ENCODE assay signal across 1 cellular context in genomic region chr15:78944669-78945407, GRCh38.
TF ChIP-seq lines count a peak whose summit lies in the region.

Gene CTSH (minus strand): TSS chr15:78945046. CDS start chr15:78944981, 65 bp downstream.

TF ChIP-seq in K562, 482 proteins besides CTCF, POLR2A, EP300 and RAD21 (continued from another document and continues in another):
- TF ChIP-seq LARP7 (IDR thresholded peaks at IDR 0.05) (no peak), HOMEZ (CRISPR knock-in tag; IDR thresholded peaks at IDR 0.05) (no peak), MTF1 (CRISPR knock-in tag; IDR thresholded peaks at IDR 0.05; ENCODE audit: borderline replicate concordance) (no peak), THAP12 (CRISPR knock-in tag; IDR thresholded peaks at IDR 0.05) (no peak), ETV1 (tag; conservative IDR thresholded peaks at IDR 0.05; ENCODE audit: low read depth) (no peak), MEIS2 (IDR thresholded peaks at IDR 0.05; ENCODE audit: partially characterized antibody) (no peak), GATAD2A (IDR thresholded peaks at IDR 0.05) (no peak; the same call in 1 of the 2 replicates), HDGF (IDR thresholded peaks at IDR 0.05) (no peak), NFRKB (IDR thresholded peaks at IDR 0.05; ENCODE audit: low read depth) (no peak), ZNF655 (CRISPR knock-in tag; IDR thresholded peaks at IDR 0.05) (no peak), ZBTB17 (CRISPR knock-in tag; IDR thresholded peaks at IDR 0.05) (no peak), SMAD2 (IDR thresholded peaks at IDR 0.05; ENCODE audit: low read depth, low read length) (no peak), JUND (IDR thresholded peaks at IDR 0.05; ENCODE audit: borderline replicate concordance, low read depth, low read length) (no peak), JUND (tag; IDR thresholded peaks at IDR 0.05; ENCODE audit: borderline replicate concordance, low read depth, low read length) (no peak), SAP30 (IDR thresholded peaks at IDR 0.05; ENCODE audit: borderline replicate concordance, insufficient read depth, low read depth, low read length, poor library complexity, severe bottlenecking) (no peak), ZNF512 (tag; IDR thresholded peaks at IDR 0.05) (no peak), SMAD4 (CRISPR knock-in tag; conservative IDR thresholded peaks at IDR 0.05) (peak; percentile 64; the same call in 1 of the 2 replicates), MAFK (IDR thresholded peaks at IDR 0.05; ENCODE audit: low read length) (no peak), IRF2 (CRISPR knock-in tag; IDR thresholded peaks at IDR 0.05) (no peak), CREBBP (IDR thresholded peaks at IDR 0.05; ENCODE audit: low read depth, low read length) (no peak), SIX5 (IDR thresholded peaks at IDR 0.05; ENCODE audit: borderline replicate concordance in 1 of 2, insufficient read depth in 1 of 2, low read depth in 1 of 2, low read length in 2 of 2) (no peak), ZNF395 (CRISPR knock-in tag; IDR thresholded peaks at IDR 0.05) (no peak), MED1 (CRISPR knock-in tag; IDR thresholded peaks at IDR 0.05; ENCODE audit: borderline replicate concordance) (no peak), ZNF76 (CRISPR knock-in tag; IDR thresholded peaks at IDR 0.05; ENCODE audit: borderline replicate concordance) (no peak), L3MBTL2 (IDR thresholded peaks at IDR 0.05) (peak; percentile 99), KDM4B (IDR thresholded peaks at IDR 0.05; ENCODE audit: borderline replicate concordance in 2 of 2, low read depth in 1 of 2) (no peak), BCOR (IDR thresholded peaks at IDR 0.05) (no peak), RFX5 (IDR thresholded peaks at IDR 0.05; ENCODE audit: low read depth, low read length) (no peak), TFAP4 (CRISPR knock-in tag; IDR thresholded peaks at IDR 0.05; ENCODE audit: borderline replicate concordance) (peak; percentile 68; the same call in 1 of the 2 replicates), POLR3G (IDR thresholded peaks at IDR 0.05; ENCODE audit: extremely low read depth, insufficient read length, insufficient replicate concordance) (no peak), TSC22D4 (tag; IDR thresholded peaks at IDR 0.05) (no peak), PHF21A (IDR thresholded peaks at IDR 0.05; ENCODE audit: borderline replicate concordance, low read depth) (no peak), ZNF224 (CRISPR knock-in tag; IDR thresholded peaks at IDR 0.05) (no peak), ZNF282 (CRISPR knock-in tag; IDR thresholded peaks at IDR 0.05) (peak; percentile 81; the same call in 1 of the 2 replicates), BRCA1 (IDR thresholded peaks at IDR 0.05) (no peak), BRCA1 (CRISPR knock-in tag; IDR thresholded peaks at IDR 0.05) (no peak), SPI1 (IDR thresholded peaks at IDR 0.05; ENCODE audit: borderline replicate concordance, low read depth, low read length) (no peak), ZNF408 (CRISPR knock-in tag; IDR thresholded peaks at IDR 0.05; ENCODE audit: low read depth) (no peak), ELF1 (tag; IDR thresholded peaks at IDR 0.05) (no peak), ZNF175 (CRISPR knock-in tag; IDR thresholded peaks at IDR 0.05; ENCODE audit: low read depth) (no peak), CBFA2T2 (conservative IDR thresholded peaks at IDR 0.05) (no peak; the same call in 1 of the 2 replicates), SRSF3 (IDR thresholded peaks at IDR 0.05; ENCODE audit: insufficient read depth, low read length) (no peak), ZNF699 (CRISPR knock-in tag; IDR thresholded peaks at IDR 0.05; ENCODE audit: insufficient replicate concordance) (no peak), ZNF639 (CRISPR knock-in tag; conservative IDR thresholded peaks at IDR 0.05 in 1 of 2, IDR thresholded peaks at IDR 0.05 in 1 of 2) (no peak), GMEB1 (CRISPR knock-in tag; IDR thresholded peaks at IDR 0.05) (peak; percentile 79), ZC3H11A (IDR thresholded peaks at IDR 0.05; ENCODE audit: low read depth, low read length) (no peak), LEF1 (IDR thresholded peaks at IDR 0.05) (no peak), USF2 (CRISPR knock-in tag; IDR thresholded peaks at IDR 0.05) (no peak), ZNF24 (IDR thresholded peaks at IDR 0.05) (no peak), RERE (CRISPR knock-in tag; IDR thresholded peaks at IDR 0.05; ENCODE audit: borderline replicate concordance) (no peak), HOXB6 (CRISPR knock-in tag; IDR thresholded peaks at IDR 0.05; ENCODE audit: borderline replicate concordance) (no peak)
